Comparison of ENCODE assay signal across 17 cellular contexts in genomic region chr3:179541596-179541995, GRCh38. TPM values are rescaled to one million over a fixed set of nuclear protein-coding genes. Genes with fewer than 3 reads are reported as not detected.
DNase-seq lines count a peak whose midpoint lies in the region; TF ChIP-seq lines count a peak whose summit lies in the region.
"Had no signal": no experiment of that assay in that cellular context is flagged by ENCODE, and none has a peak within 500 bp of the region (broad histone marks: within the 10 kb centered on the region; RNA-seq: fewer than 3 reads in every experiment).

No MANE protein-coding gene starts in this region.

- H3K36me3 ChIP-seq in HEK293 (ENCODE audit: control insufficient read depth in 2 of 2, insufficient read depth in 1 of 2, low read length in 2 of 2) (no peaks in the 10 kb centered on the region), breast epithelium (no peaks in the 10 kb centered on the region), smooth muscle cell (ENCODE audit: low read depth) (no peaks in the 10 kb centered on the region)
- H3K36me3 ChIP-seq: BE2C, BLaER1 had no signal

- H3K27me3 Mint-ChIP-seq in nephron progenitor cell (ENCODE audit: low read depth, poor library complexity), result peaks cover 5% of the 10 kb centered on the region

- no peak for TF ChIP-seq POLR2A in breast epithelium (IDR thresholded peaks at IDR 0.05)

- H3K79me2 ChIP-seq in smooth muscle cell (ENCODE audit: low read depth), result no peaks in the 10 kb centered on the region

- H3K27ac ChIP-seq in HEK293 (ENCODE audit: extremely low read depth, low read depth, low read length) (no peak overlapping the region), breast epithelium (no peak overlapping the region), smooth muscle cell (ENCODE audit: low read depth) (no peak overlapping the region)
- H3K27ac ChIP-seq: BLaER1 had no signal

- H3K4me3 Mint-ChIP-seq in nephron progenitor cell, result no peak overlapping the region
- H3K4me3 Mint-ChIP-seq: CD14-positive monocyte; CD4-positive, alpha-beta memory T cell; CD4-positive, CD25-positive, alpha-beta regulatory T cell; CD8-positive, alpha-beta memory T cell had no signal

- WGBS in smooth muscle cell (ENCODE audit: low lambda C conversion rate), result 92% methylated on average over 1 of the region's 1 CpG

- H3K27me3 ChIP-seq in breast epithelium (no peaks in the 10 kb centered on the region), smooth muscle cell (ENCODE audit: low read depth) (no peaks in the 10 kb centered on the region)
- H3K27me3 ChIP-seq: BE2C, BLaER1 had no signal

- no peaks in the 10 kb centered on the region for H3K9me3 Mint-ChIP-seq in nephron progenitor cell
- H3K9me3 Mint-ChIP-seq: CD4-positive, alpha-beta memory T cell; CD8-positive, alpha-beta memory T cell had no signal

- POLR2A ChIA-PET in HEK293 (lab: Yijun Ruan, JAX), result no interaction called here

- H3K9me3 ChIP-seq in HEK293 (ENCODE audit: control insufficient read depth, insufficient read depth, low read depth, low read length), result no peaks in the 10 kb centered on the region
- H3K9me3 ChIP-seq in breast epithelium, result no peaks in the 10 kb centered on the region
- H3K9me3 ChIP-seq in smooth muscle cell (replicated peaks; ENCODE audit: low read depth), result no peaks in the 10 kb centered on the region
- H3K9me3 ChIP-seq: BE2C, BLaER1 had no signal

- CTCF ChIA-PET in HEK293 (lab: Yijun Ruan, JAX), result interaction anchor here (0.5 kb wide), 1 partner anchor 147 kb away, joined by 3 read pairs; no protein-coding TSS in a partner anchor

- H3K9ac ChIP-seq in smooth muscle cell (ENCODE audit: low read depth), result no peak overlapping the region
- H3K9ac ChIP-seq: BLaER1 had no signal

- TF ChIP-seq CTCF in HEK293 (tag by site-specific recombination; IDR thresholded peaks at IDR 0.05) (no peak), nephron progenitor cell (IDR thresholded peaks at IDR 0.05) (no peak), breast epithelium (IDR thresholded peaks at IDR 0.05) (no peak), smooth muscle cell (IDR thresholded peaks at IDR 0.05; ENCODE audit: borderline replicate concordance, insufficient read depth, poor library complexity, severe bottlenecking) (no peak)

- H3K4me3 ChIP-seq in HEK293 (ENCODE audit: low read depth, low read length), result no peak overlapping the region
- no peak overlapping the region for H3K4me3 ChIP-seq in breast epithelium
- H3K4me3 ChIP-seq in smooth muscle cell, result no peak overlapping the region
- H3K4me3 ChIP-seq: BLaER1 had no signal

- intact Hi-C loops in breast epithelium (cut with DNase I; ENCODE audit: low total_unique reads), result no loop called here

- H3K4me1 ChIP-seq in HEK293 (ENCODE audit: control insufficient read depth, insufficient read depth, low read length), result no peaks in the 10 kb centered on the region
- no peaks in the 10 kb centered on the region for H3K4me1 ChIP-seq in breast epithelium
- H3K4me1 ChIP-seq in smooth muscle cell (ENCODE audit: low read depth), result no peaks in the 10 kb centered on the region
- H3K4me1 ChIP-seq: BE2C, BLaER1 had no signal

- peaks cover 8% of the 10 kb centered on the region for H3F3A ChIP-seq in smooth muscle cell (ENCODE audit: low read depth)

- no peak for DNase-seq in nephron progenitor cell
- DNase-seq in breast epithelium (ENCODE audit: low spot score in 2 of 2), result no peak
- DNase-seq in NCI-H748 treated with DMSO at 0.1 percent for 48 hours (lab: John Stamatoyannopoulos, UW), result no peak
- DNase-seq in smooth muscle cell (lab: John Stamatoyannopoulos, UW; ENCODE audit: unreplicated experiment), result no peak
- DNase-seq: 8988T; ACHN; BE2C; C1 segment of cervical spinal cord; CD4-positive, alpha-beta memory T cell; CD4-positive, CD25-positive, alpha-beta regulatory T cell; CD8-positive, alpha-beta memory T cell; COR-L47; DMS79 treated with DMSO at 0.1 percent for 48 hours; GF-D8 had no signal

- H3K4me1 Mint-ChIP-seq in nephron progenitor cell, result peaks cover 23% of the 10 kb centered on the region
- H3K4me1 Mint-ChIP-seq: CD14-positive monocyte; CD4-positive, alpha-beta memory T cell; CD4-positive, CD25-positive, alpha-beta regulatory T cell; CD8-positive, alpha-beta memory T cell had no signal

- no peak overlapping the region for H3K4me2 ChIP-seq in smooth muscle cell
- H3K4me2 ChIP-seq: BLaER1 had no signal

- no peak overlapping the region for H2AFZ ChIP-seq in smooth muscle cell (ENCODE audit: low read depth)

- no peaks in the 10 kb centered on the region for H4K20me1 ChIP-seq in smooth muscle cell (ENCODE audit: low read depth)
- H4K20me1 ChIP-seq: BLaER1 had no signal

- peak overlapping the region; percentile 57 for H3K27ac Mint-ChIP-seq in nephron progenitor cell
- H3K27ac Mint-ChIP-seq: CD4-positive, alpha-beta memory T cell; CD4-positive, CD25-positive, alpha-beta regulatory T cell; CD8-positive, alpha-beta memory T cell had no signal

- no peaks in the 10 kb centered on the region for H3K36me3 Mint-ChIP-seq in nephron progenitor cell (ENCODE audit: low read depth)
- H3K36me3 Mint-ChIP-seq: CD14-positive monocyte; CD4-positive, alpha-beta memory T cell; CD4-positive, CD25-positive, alpha-beta regulatory T cell had no signal

TF ChIP-seq in HEK293, 187 proteins besides CTCF, POLR2A, EP300 and RAD21:
- TF ChIP-seq ZNF670 (tag by site-specific recombination; IDR thresholded peaks at IDR 0.05; ENCODE audit: low read depth) (no peak), ZNF274 (IDR thresholded peaks at IDR 0.05; ENCODE audit: low read length) (no peak), ZNF274 (tag by site-specific recombination; IDR thresholded peaks at IDR 0.05; ENCODE audit: borderline replicate concordance) (no peak), ZFHX2 (tag by site-specific recombination; conservative IDR thresholded peaks at IDR 0.05) (peak; percentile 83), SCRT2 (tag by site-specific recombination; IDR thresholded peaks at IDR 0.05) (no peak), SP2 (tag by site-specific recombination; IDR thresholded peaks at IDR 0.05) (no peak), EGR2 (tag by site-specific recombination; IDR thresholded peaks at IDR 0.05; ENCODE audit: low read depth) (peak; percentile 89)

RNA-seq across cellular contexts. Expression of gene ACTL6A, which starts 21.1 kb away (rescaled TPM):
- total RNA-seq in breast epithelium (10 to 100 TPM; 37.1 to 58.1 (median 46.2) TPM), smooth muscle cell (62.1 and 66.5 TPM in 2 replicates)
- 75.0 and 76.6 TPM in 2 replicates for polyA plus RNA-seq in smooth muscle cell
